Comparison of ENCODE assay signal across 8 cellular contexts in the genomic region with DNA sequence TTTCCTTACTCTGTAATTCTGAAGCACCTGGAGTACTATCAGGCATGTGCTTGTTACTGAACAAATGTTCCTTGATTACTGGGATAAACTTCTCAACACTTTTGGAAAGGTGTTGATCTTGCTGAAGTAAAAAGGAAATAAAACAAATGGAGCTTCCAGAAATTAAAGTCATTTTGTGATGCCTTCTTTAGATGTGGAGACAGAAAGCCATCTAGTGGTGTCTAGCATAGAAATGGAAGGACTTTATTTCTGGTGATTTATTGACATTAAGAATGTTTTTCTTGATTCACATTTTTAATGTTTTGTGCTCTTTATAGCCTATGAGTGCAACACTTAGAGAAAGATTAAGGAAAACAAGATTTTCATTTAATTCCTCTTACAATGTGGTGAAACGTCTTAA. TPM values are rescaled to one million over a fixed set of nuclear protein-coding genes. Genes with fewer than 3 reads are reported as not detected.
DNase-seq lines count a peak whose midpoint lies in the region; ATAC-seq and TF ChIP-seq lines count a peak whose summit lies in the region.

No MANE protein-coding gene starts in this region.

- in situ Hi-C loops in transverse colon (cut with MboI; ENCODE audit: low pct_ligation_motif_present in 1 of 4, low pct_unique_long_range_greater_than_20kb in 1 of 4, low sequenced_read_pairs in 3 of 4), result loop anchor here in 2 of 4 donors (10.0 kb wide), 2 partner anchors 209 to 229 kb away; partner anchors contain the start of gene STN1 (in 1 of the 2)

- no peak for TF ChIP-seq EP300 in transverse colon (IDR thresholded peaks at IDR 0.05; ENCODE audit: low read depth)

- H3K4me1 ChIP-seq in fibroblast of lung (ENCODE audit: control insufficient read depth, extremely low read depth, insufficient read depth, low read length), result peaks cover 5% of the 10 kb centered on the region
- peaks cover 7 to 24% (median 11%) of the 10 kb centered on the region in 4 donors for H3K4me1 ChIP-seq in transverse colon

- H3K4me1 Mint-ChIP-seq in activated naive CD4-positive, alpha-beta T cell treated with anti-CD3 and anti-CD28 coated beads, Interleukin-2, amount 50 U/mL, for 24 hours, result peaks cover 38% of the 10 kb centered on the region

- no peaks in the 10 kb centered on the region for H3K27me3 Mint-ChIP-seq in activated naive CD4-positive, alpha-beta T cell treated with anti-CD3 and anti-CD28 coated beads, Interleukin-2, amount 50 U/mL, for 24 hours

- intact Hi-C loops in transverse colon (cut with DNase I; ENCODE audit: low total_unique reads), result no loop called here

- H3K4me3 ChIP-seq in fibroblast of lung (replicated peaks in 1 of 4; ENCODE audit: control extremely low read depth in 1 of 4, insufficient read depth in 1 of 4, low read depth in 3 of 4, low read length in 4 of 4) (no peak overlapping the region), transverse colon (no peak overlapping the region)

- TF ChIP-seq POLR2A in transverse colon (IDR thresholded peaks at IDR 0.05), result no peak

- WGBS in transverse colon (ENCODE audit: low coverage in 1 of 2), 2 donors, result 77 to 82% methylated on average over 1 of the region's 1 CpG

- H3K9me3 ChIP-seq in fibroblast of lung (ENCODE audit: control insufficient read depth, insufficient read depth, low read depth, low read length) (no peaks in the 10 kb centered on the region), transverse colon (no peaks in the 10 kb centered on the region)

- TF ChIP-seq CTCF in fibroblast of lung (conservative IDR thresholded peaks at IDR 0.05 in 1 of 2, IDR thresholded peaks at IDR 0.05 in 1 of 2; ENCODE audit: low read depth in 1 of 2, low read length in 2 of 2), result peak; percentile 40 to 46
- TF ChIP-seq CTCF in transverse colon (IDR thresholded peaks at IDR 0.05), result peak in 3 of 5 experiments; percentile 13 to 20 (median 13)

- H3K27ac Mint-ChIP-seq in activated naive CD4-positive, alpha-beta T cell treated with anti-CD3 and anti-CD28 coated beads, Interleukin-2, amount 50 U/mL, for 24 hours, result peak overlapping the region; percentile 72

- H3K27me3 ChIP-seq in fibroblast of lung (ENCODE audit: control insufficient read depth, insufficient read depth, low read length) (no peaks in the 10 kb centered on the region), transverse colon (no peaks in the 10 kb centered on the region)

- H3K9me3 Mint-ChIP-seq in activated naive CD4-positive, alpha-beta T cell treated with anti-CD3 and anti-CD28 coated beads, Interleukin-2, amount 50 U/mL, for 24 hours, result no peaks in the 10 kb centered on the region

- no peaks in the 10 kb centered on the region for H4K20me1 ChIP-seq in fibroblast of lung (ENCODE audit: control insufficient read depth, extremely low read depth, insufficient read depth, low read length)

- no peaks in the 10 kb centered on the region for H3K79me2 ChIP-seq in fibroblast of lung (ENCODE audit: control insufficient read depth, insufficient read depth, low read length)

- H3K4me3 Mint-ChIP-seq in activated naive CD4-positive, alpha-beta T cell treated with anti-CD3 and anti-CD28 coated beads, Interleukin-2, amount 50 U/mL, for 24 hours, result peak overlapping the region; percentile 77

- peaks cover 4% of the 10 kb centered on the region for H3K36me3 Mint-ChIP-seq in activated naive CD4-positive, alpha-beta T cell treated with anti-CD3 and anti-CD28 coated beads, Interleukin-2, amount 50 U/mL, for 24 hours

- H3K36me3 ChIP-seq in fibroblast of lung (ENCODE audit: control insufficient read depth, insufficient read depth, low read length) (no peaks in the 10 kb centered on the region), transverse colon (no peaks in the 10 kb centered on the region)

- H2AFZ ChIP-seq in fibroblast of lung (ENCODE audit: low read length), result no peak overlapping the region

- H3K4me2 ChIP-seq in fibroblast of lung (ENCODE audit: extremely low read depth, insufficient read depth, low read length), result peak overlapping the region; percentile 37

- ATAC-seq in HG03521 (IDR thresholded peaks at IDR 0.05; ENCODE audit: unreplicated experiment), result no peak
- no peak for ATAC-seq in HG03571 (IDR thresholded peaks at IDR 0.05; ENCODE audit: unreplicated experiment)
- no peak for ATAC-seq in GM18868 (IDR thresholded peaks at IDR 0.05; ENCODE audit: unreplicated experiment)

- no peak overlapping the region for H3K27ac ChIP-seq in fibroblast of lung (ENCODE audit: insufficient read depth, low read length)
- no peak overlapping the region for H3K27ac ChIP-seq in transverse colon

- H3K9ac ChIP-seq in fibroblast of lung (ENCODE audit: insufficient read depth, low read length), result no peak overlapping the region

- DNase-seq in activated naive CD4-positive, alpha-beta T cell treated with Interleukin-2 at 50 U/mL for 16 hours, result no peak
- DNase-seq in OCI-M1 (lab: John Stamatoyannopoulos, UW) (peak; percentile 58), fibroblast of lung (ENCODE audit: low read depth in 2 of 2) (peak in 1 of 2 donors; percentile 50), transverse colon (no peak)

RNA-seq across cellular contexts. Expression of gene SFR1, which starts 1.4 kb away (rescaled TPM):
- 5.4 and 6.2 TPM in 2 replicates for total RNA-seq in fibroblast of lung
- 5.2 and 6.9 TPM in 2 replicates for polyA plus RNA-seq in fibroblast of lung
- polyA plus RNA-seq in fibroblast of lung (2012), result 3.8 and 4.4 TPM in 2 replicates
- polyA minus RNA-seq in fibroblast of lung (ENCODE audit: low replicate concordance), result 0.55 and 1.2 TPM in 2 replicates
- 1 to 10 TPM in 3 of 4 donors, not detected in 1; 4.0 TPM for total RNA-seq in transverse colon

RNA-seq across cellular contexts. Expression of gene COL17A1, which starts 37.7 kb away (rescaled TPM):
- total RNA-seq in fibroblast of lung, result under 0.01 TPM in 1 of 2 replicates, not detected in the other
- polyA plus RNA-seq in fibroblast of lung, result 0.12 and 0.18 TPM in 2 replicates
- polyA plus RNA-seq in fibroblast of lung (2012), result 0.02 TPM in 1 of 2 replicates, not detected in the other
- 0.82 and 2.5 TPM in 2 replicates for polyA minus RNA-seq in fibroblast of lung (ENCODE audit: low replicate concordance)
- 100 to 1,000 TPM in 3 of 4 donors, 10 to 100 TPM in 1; 36.0 to 181 (median 173) TPM for total RNA-seq in transverse colon

Comparison
In these comparisons a context has a peak if more than half of its experiments do, and no peak if none do; other contexts are left out.
1. RNA of gene COL17A1, which starts 37.7 kb away (total RNA-seq): 36.0 to 181 TPM in transverse colon; under 0.01 TPM in fibroblast of lung; every median in the first group is over 10 times any median in the second.